18 cellular contexts compared by ENCODE assay signal in the genomic region with DNA sequence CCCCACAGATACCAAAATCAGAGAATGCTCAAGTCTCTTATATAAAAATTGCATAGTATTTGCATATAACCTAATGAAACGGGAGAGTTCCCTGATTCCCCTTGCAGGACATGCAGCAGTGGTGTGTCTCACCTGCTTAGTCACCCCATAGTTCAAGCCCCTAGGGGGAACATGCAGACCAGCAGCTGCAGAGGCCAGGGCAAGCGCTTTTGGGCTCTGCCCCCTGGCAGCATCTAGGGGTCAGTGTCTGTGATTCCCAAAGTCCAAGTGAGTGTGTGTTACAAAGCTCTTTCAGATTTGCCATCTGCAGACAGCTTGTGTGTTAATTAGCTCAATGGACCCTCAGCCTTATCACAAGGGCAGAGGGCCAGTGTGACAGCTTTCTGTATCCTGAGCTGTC.
DNase-seq lines count a peak whose midpoint lies in the region; ATAC-seq, FAIRE-seq and TF ChIP-seq lines count a peak whose summit lies in the region.
"Had no signal": no experiment of that assay in that cellular context is flagged by ENCODE, and none has a peak within 500 bp of the region (broad histone marks: within the 10 kb centered on the region; RNA-seq: fewer than 3 reads in every experiment).

No MANE protein-coding gene starts in this region.

- TF ChIP-seq CTCF in H1 (IDR thresholded peaks at IDR 0.05; ENCODE audit: control extremely low read depth in 1 of 3, insufficient read depth in 1 of 3, low read depth in 1 of 3, low read length in 3 of 3) (peak; percentile 25 to 66 (median 49)), neural crest cell (conservative IDR thresholded peaks at IDR 0.05) (no peak)

- no peak overlapping the region for H4K91ac ChIP-seq in H1 (replicated peaks; ENCODE audit: insufficient read length, low read length)

- H2BK5ac ChIP-seq in H1 (ENCODE audit: low read depth, low read length), result no peak overlapping the region

- H3K23me2 ChIP-seq in H1 (ENCODE audit: low read depth, low read length), result no peaks in the 10 kb centered on the region

- H3K4me1 Mint-ChIP-seq in neural crest cell, result peaks cover 3% of the 10 kb centered on the region

- H3K27ac Mint-ChIP-seq in neural crest cell (ENCODE audit: unreplicated experiment), result peak overlapping the region; percentile 68

- peak overlapping the region; percentile 64; the same call in 1 of the 2 replicates for H2AFZ ChIP-seq in H1 (ENCODE audit: low read length)
- H2AFZ ChIP-seq: GM23248 had no signal

- no peaks in the 10 kb centered on the region for H3K79me2 ChIP-seq in H1 (ENCODE audit: control insufficient read depth in 1 of 2, insufficient read depth in 2 of 2, low read length in 2 of 2)

- peak; percentile 40 for DNase-seq in LHCN-M2 (ENCODE audit: low read depth)
- peak in 1 of 2 experiments; percentile 53 for DNase-seq in H1 (ENCODE audit: low read depth in 1 of 2, low spot score in 2 of 2)
- no peak for DNase-seq in neural crest cell (ENCODE audit: low read depth, low spot score)
- DNase-seq in Right ventricle myocardium inferior (ENCODE audit: missing footprints), result no peak
- no peak for DNase-seq in DMS 273 treated with DMSO at 0.1 percent for 48 hours (lab: John Stamatoyannopoulos, UW)
- DNase-seq in DMS53 treated with DMSO at 0.1 percent for 48 hours (lab: John Stamatoyannopoulos, UW; ENCODE audit: unreplicated experiment), result no peak
- DNase-seq: CD4-positive, CD25-positive, alpha-beta regulatory T cell; DMS79 treated with DMSO at 0.1 percent for 48 hours; GDM1; GM23248; NCI-H187 treated with DMSO at 0.1 percent for 48 hours; NCI-H2171 treated with DMSO at 0.1 percent for 48 hours; NK-92 treated with Interleukin-12 subunit alpha and Interleukin-12 subunit beta, amount 100 ng/mL, for 24 hours; OCI-M1 had no signal

- H4K20me1 ChIP-seq in BLaER1, result peaks cover 100% of the 10 kb centered on the region
- no peaks in the 10 kb centered on the region for H4K20me1 ChIP-seq in H1 (replicated peaks in 1 of 2; ENCODE audit: control insufficient read depth in 1 of 2, insufficient read depth in 2 of 2, low read length in 2 of 2)

- H3K9me3 ChIP-seq in BLaER1, result no peaks in the 10 kb centered on the region
- no peaks in the 10 kb centered on the region for H3K9me3 ChIP-seq in H1 (ENCODE audit: insufficient read depth in 2 of 2, low read depth in 1 of 2, low read length in 1 of 2)
- H3K9me3 ChIP-seq: A549, SJSA1 had no signal

- H3K4ac ChIP-seq in H1 (replicated peaks; ENCODE audit: insufficient read length, low read depth, low read length), result no peak overlapping the region

- no peak overlapping the region for H3K4me3 Mint-ChIP-seq in neural crest cell
- H3K4me3 Mint-ChIP-seq: CD4-positive, CD25-positive, alpha-beta regulatory T cell had no signal

- no peak overlapping the region for H2BK120ac ChIP-seq in H1 (replicated peaks; ENCODE audit: low read depth, low read length)

- H3K4me3 ChIP-seq in BLaER1 (no peak overlapping the region), H1 (ENCODE audit: extremely low read depth in 1 of 4, insufficient read depth in 2 of 4, low read depth in 3 of 4, low read length in 4 of 4) (no peak overlapping the region)
- H3K4me3 ChIP-seq: A549, GM23248, SJSA1 had no signal

- no peaks in the 10 kb centered on the region for H3K27me3 Mint-ChIP-seq in neural crest cell (ENCODE audit: low read depth)
- H3K27me3 Mint-ChIP-seq: CD4-positive, CD25-positive, alpha-beta regulatory T cell had no signal

- H2BK20ac ChIP-seq in H1 (ENCODE audit: low read length), result no peak overlapping the region

- no peak overlapping the region for H3K56ac ChIP-seq in H1 (replicated peaks; ENCODE audit: insufficient read length, low read depth, low read length)

- H3K14ac ChIP-seq in H1 (ENCODE audit: insufficient read length), result no peak overlapping the region

- POLR2A ChIA-PET in H1 (lab: Charles Lee; ENCODE audit: partially characterized antibody), result interaction anchor here (0.5 kb wide), 1 partner anchor 1550 kb away, joined by 3 read pairs; no protein-coding TSS in a partner anchor

- no peak overlapping the region; the same call in 1 of the 2 replicates for H4K8ac ChIP-seq in H1 (ENCODE audit: extremely low read depth, insufficient read depth, low read length)

- ATAC-seq in Right ventricle myocardium inferior, result no peak
- ATAC-seq: A549 had no signal

- H3K27ac ChIP-seq in BLaER1 (0 out of 2 replicates have a peak overlapping the region, but pooled peaks have one; percentile 21), H1 (ENCODE audit: low read depth, low read length) (no peak overlapping the region)
- H3K27ac ChIP-seq: A549, GM23248, RWPE1, SJSA1 had no signal

- peak; percentile 32 to 50; a peak in 3 of 4 replicates for TF ChIP-seq RAD21 in H1 (IDR thresholded peaks at IDR 0.05 in 1 of 2, conservative IDR thresholded peaks at IDR 0.05 in 1 of 2; ENCODE audit: low read depth in 2 of 2, low read length in 2 of 2)

- 68% methylated on average over 2 of the region's 2 CpGs; no CpG with 5 or more reads in 1 of the 2 experiments for WGBS in H1 (ENCODE audit: extremely low coverage in 1 of 2, insufficient coverage in 1 of 2, insufficient read length in 1 of 2, insufficient replicate concordance in 2 of 2, low coverage in 1 of 2, low lambda C conversion rate in 2 of 2, missing lambda C conversion rate in 1 of 2), 2 experiments

- no peak overlapping the region for H2AK5ac ChIP-seq in H1 (ENCODE audit: low read depth, low read length)

- H3K23ac ChIP-seq in H1 (ENCODE audit: insufficient read length), result no peak overlapping the region

- H3K27me3 ChIP-seq in BLaER1 (no peaks in the 10 kb centered on the region), H1 (replicated peaks in 1 of 4; ENCODE audit: control insufficient read depth in 3 of 4, extremely low read depth in 1 of 4, insufficient read depth in 3 of 4, low read length in 3 of 4) (no peaks in the 10 kb centered on the region)

- H3K4me2 ChIP-seq in BLaER1 (peak overlapping the region; percentile 20), H1 (ENCODE audit: insufficient read depth in 1 of 2, low read depth in 2 of 2, low read length in 2 of 2) (no peak overlapping the region)
- H3K4me2 ChIP-seq: A549 had no signal

- CTCF ChIA-PET in H1 (lab: Charles Lee; ENCODE audit: partially characterized antibody), result interaction anchor here (0.5 to 2.1 kb wide), 9 partner anchors 9 to 93 kb away, joined by 3 to 5 read pairs (median 3); no protein-coding TSS in a partner anchor

- H3K36me3 ChIP-seq in BLaER1 (peaks cover 100% of the 10 kb centered on the region), H1 (ENCODE audit: control insufficient read depth in 2 of 4, insufficient read depth in 4 of 4, low read length in 3 of 4) (no peaks in the 10 kb centered on the region)
- H3K36me3 ChIP-seq: SJSA1 had no signal

- H3K9ac ChIP-seq in BLaER1, result peak overlapping the region; percentile 9; the same call in 1 of the 2 replicates
- no peak overlapping the region for H3K9ac ChIP-seq in H1 (replicated peaks in 1 of 4; ENCODE audit: extremely low read depth in 1 of 4, low read depth in 3 of 4, low read length in 3 of 4)
- H3K9ac ChIP-seq: GM23248 had no signal

- H3K4me1 ChIP-seq in BLaER1 (peaks cover 92% of the 10 kb centered on the region), H1 (replicated peaks in 1 of 4; ENCODE audit: control insufficient read depth in 3 of 4, insufficient read depth in 4 of 4, low read length in 3 of 4) (no peaks in the 10 kb centered on the region)
- H3K4me1 ChIP-seq: A549 had no signal

- TF ChIP-seq EP300 in H1 (IDR thresholded peaks at IDR 0.05; ENCODE audit: borderline replicate concordance in 1 of 2, low read depth in 2 of 2, low read length in 2 of 2), result no peak

- H3K79me1 ChIP-seq in H1 (ENCODE audit: low read depth, low read length), result no peaks in the 10 kb centered on the region

- no peaks in the 10 kb centered on the region for H3K9me3 Mint-ChIP-seq in neural crest cell
- H3K9me3 Mint-ChIP-seq: CD4-positive, CD25-positive, alpha-beta regulatory T cell had no signal

- no peaks in the 10 kb centered on the region for H3K36me3 Mint-ChIP-seq in neural crest cell (ENCODE audit: low read depth)

- FAIRE-seq in H1 (lab: Jason Lieb, UNC), result no peak
- FAIRE-seq: A549 had no signal

- no peak for TF ChIP-seq POLR2A in H1 (IDR thresholded peaks at IDR 0.05; ENCODE audit: control extremely low read depth in 1 of 2, low read depth in 2 of 2, low read length in 2 of 2)

- no peak overlapping the region for H2BK12ac ChIP-seq in H1 (ENCODE audit: low read depth, low read length)

- intact Hi-C loops in Right ventricle myocardium inferior (cut with DNase I), result no loop called here

- H4K5ac ChIP-seq in H1 (ENCODE audit: insufficient read length, low read depth, low read length), result no peak overlapping the region

- H3K18ac ChIP-seq in H1 (ENCODE audit: extremely low read depth, low read length), result no peak overlapping the region

- H2BK15ac ChIP-seq in H1 (ENCODE audit: low read length), result no peak overlapping the region

TF ChIP-seq in H1, 55 proteins besides CTCF, POLR2A, EP300 and RAD21:
- TF ChIP-seq MAFK (IDR thresholded peaks at IDR 0.05; ENCODE audit: low read depth, low read length), result no peak
